12 cellular contexts compared by ENCODE assay signal in genomic region chr12:95118138-95118787, GRCh38. TPM values are rescaled to one million over a fixed set of nuclear protein-coding genes. Genes with fewer than 3 reads are reported as not detected.
DNase-seq lines count a peak whose midpoint lies in the region; ATAC-seq and TF ChIP-seq lines count a peak whose summit lies in the region.
"Had no signal": no experiment of that assay in that cellular context is flagged by ENCODE, and none has a peak within 500 bp of the region (broad histone marks: within the 10 kb centered on the region; RNA-seq: fewer than 3 reads in every experiment).

No MANE protein-coding gene starts in this region.

- peaks cover 28% of the 10 kb centered on the region for H3K4me1 Mint-ChIP-seq in MCF 10A (ENCODE audit: insufficient read depth, unreplicated experiment)

- TF ChIP-seq POLR2A in breast epithelium (IDR thresholded peaks at IDR 0.05) (no peak), body of pancreas (IDR thresholded peaks at IDR 0.05) (no peak), upper lobe of left lung (IDR thresholded peaks at IDR 0.05) (no peak)

- H3K4me1 ChIP-seq in breast epithelium: no peaks in the 10 kb centered on the region
- H3K4me1 ChIP-seq in body of pancreas: peaks cover 20% of the 10 kb centered on the region
- peaks cover 17 to 25% (median 24%) of the 10 kb centered on the region in 4 donors for H3K4me1 ChIP-seq in upper lobe of left lung

- H3K9me3 Mint-ChIP-seq in MCF 10A (ENCODE audit: unreplicated experiment): no peaks in the 10 kb centered on the region

- peak overlapping the region; percentile 70 for H3K27ac Mint-ChIP-seq in MCF 10A (ENCODE audit: low read depth, unreplicated experiment)

- H3K36me3 Mint-ChIP-seq in MCF 10A (ENCODE audit: insufficient read depth, unreplicated experiment): peaks cover 16% of the 10 kb centered on the region

- H3K27ac ChIP-seq in breast epithelium (no peak overlapping the region), body of pancreas (peak overlapping the region in 3 of 4 donors; percentile 37 to 64 (median 40)), upper lobe of left lung (peak overlapping the region; percentile 37 to 74 (median 58))
- H3K27ac ChIP-seq: 22Rv1 had no signal

- DNase-seq in MCF 10A (ENCODE audit: unreplicated experiment): peak; percentile 71
- DNase-seq in breast epithelium (ENCODE audit: low spot score in 2 of 2): no peak
- DNase-seq in body of pancreas: peak in 1 of 4 donors; percentile 22
- peak; percentile 96 for DNase-seq in kidney tubule cell (ENCODE audit: low spot score)
- no peak for DNase-seq in upper lobe of left lung
- no peak for DNase-seq in H4 (ENCODE audit: low spot score)
- no peak for DNase-seq in NCI-H128 (lab: John Stamatoyannopoulos, UW; ENCODE audit: unreplicated experiment)
- DNase-seq: NCI-H748 treated with DMSO at 0.1 percent for 48 hours had no signal

- TF ChIP-seq CTCF in MCF 10A (IDR thresholded peaks at IDR 0.05; ENCODE audit: unreplicated experiment) (no peak), breast epithelium (IDR thresholded peaks at IDR 0.05) (no peak), body of pancreas (IDR thresholded peaks at IDR 0.05) (no peak), upper lobe of left lung (IDR thresholded peaks at IDR 0.05) (no peak)

- H3K36me3 ChIP-seq in breast epithelium (no peaks in the 10 kb centered on the region), body of pancreas (replicated peaks in 1 of 2; ENCODE audit: insufficient read depth in 1 of 2, low read depth in 2 of 2) (no peaks in the 10 kb centered on the region), upper lobe of left lung (peaks cover 0 to 3% (median 0%) of the 10 kb centered on the region in 4 donors)
- H3K36me3 ChIP-seq: suprapubic skin had no signal

- no peaks in the 10 kb centered on the region for H3K27me3 ChIP-seq in breast epithelium
- H3K27me3 ChIP-seq in body of pancreas: no peaks in the 10 kb centered on the region
- H3K27me3 ChIP-seq in upper lobe of left lung: no peaks in the 10 kb centered on the region
- H3K27me3 ChIP-seq: suprapubic skin had no signal

- intact Hi-C loops in MCF 10A (cut with micrococcal nuclease) (loop anchor here (5.0 kb wide), 2 partner anchors 84 to 199 kb away; no protein-coding TSS in a partner anchor), breast epithelium (cut with DNase I; ENCODE audit: low total_unique reads) (loop anchor here (10.0 kb wide), 3 partner anchors 207 to 727 kb away; no protein-coding TSS in a partner anchor), body of pancreas (cut with DNase I) (loop anchor here (5.0 to 10.0 kb wide), 2 partner anchors 224 to 417 kb away; no protein-coding TSS in a partner anchor)

- H3K4me3 ChIP-seq in breast epithelium (no peak overlapping the region), body of pancreas (no peak overlapping the region), upper lobe of left lung (no peak overlapping the region)
- H3K4me3 ChIP-seq: K562, suprapubic skin had no signal

- WGBS in body of pancreas, 2 donors: 37 to 45% methylated on average over 4 of the region's 4 CpGs
- WGBS in upper lobe of left lung, 2 donors: 43 to 50% methylated on average over 4 of the region's 4 CpGs

- no peaks in the 10 kb centered on the region for H3K27me3 Mint-ChIP-seq in MCF 10A (ENCODE audit: insufficient read depth, unreplicated experiment)

- BruUV-seq in MCF 10A (replicated peaks; lab: Mats Ljungman, UMichigan): no TSS peak

- CTCF ChIA-PET in MCF 10A (lab: Yijun Ruan, JAX): interaction anchor here (0.7 to 3.9 kb wide), 11 partner anchors 31 to 416 kb away, joined by 3 to 50 read pairs (median 7); partner anchors contain the start of genes FGD6 and VEZT

- no peak overlapping the region for H3K4me3 Mint-ChIP-seq in MCF 10A (ENCODE audit: unreplicated experiment)

- peak; percentile 60 for ATAC-seq in body of pancreas
- peak; percentile 58 to 71 for ATAC-seq in upper lobe of left lung (ENCODE audit: low FRiP score in 2 of 2)
- ATAC-seq in HG02623 (IDR thresholded peaks at IDR 0.05; ENCODE audit: unreplicated experiment): no peak

- POLR2A ChIA-PET in MCF 10A (lab: Yijun Ruan, JAX): interaction anchor here (0.8 to 5.8 kb wide), 10 partner anchors 13 to 659 kb away, joined by 3 to 158 read pairs (median 4); partner anchors contain the start of genes FGD6, METAP2 and VEZT

- TF ChIP-seq EP300 in upper lobe of left lung (IDR thresholded peaks at IDR 0.05): no peak

- no peaks in the 10 kb centered on the region for H3K9me3 ChIP-seq in breast epithelium
- no peaks in the 10 kb centered on the region for H3K9me3 ChIP-seq in body of pancreas
- no peaks in the 10 kb centered on the region for H3K9me3 ChIP-seq in upper lobe of left lung
- H3K9me3 ChIP-seq: suprapubic skin had no signal

RNA-seq across cellular contexts. Expression of gene NR2C1, which starts 44.8 kb away (rescaled TPM):
- total RNA-seq in MCF 10A (2022) (29.0 and 35.2 TPM in 2 replicates), breast epithelium (10 to 100 TPM; 46.7 to 50.5 (median 47.7) TPM), body of pancreas (10 to 100 TPM; 16.2 to 28.8 TPM), upper lobe of left lung (100 to 1,000 TPM in 2 of 6 donors, 10 to 100 TPM in 4; 23.7 to 173 (median 41.8) TPM)
- total RNA-seq in H4 (2014; rRNA removed; shearing (Covaris generic)): 7.6 and 22.0 TPM in 2 replicates

Comparison
In these comparisons a context has a peak if more than half of its experiments do, and no peak if none do; other contexts are left out.
1. DNase-seq: peak in MCF 10A (single experiment) and kidney tubule cell (single experiment); none in breast epithelium (0 of 2), upper lobe of left lung (0 of 2), H4 (single experiment) and NCI-H128 (single experiment).
2. H3K27ac ChIP-seq: peak in body of pancreas (3 of 4) and upper lobe of left lung (4 of 4); none in breast epithelium (0 of 2).